ENCODE assay signal across 11 cellular contexts in genomic region chr2:64837925-64838641, GRCh38.
DNase-seq lines count a peak whose midpoint lies in the region; ATAC-seq and TF ChIP-seq lines count a peak whose summit lies in the region.
"Had no signal": no experiment of that assay in that cellular context is flagged by ENCODE, and none has a peak within 500 bp of the region (broad histone marks: within the 10 kb centered on the region; RNA-seq: fewer than 3 reads in every experiment).

No MANE protein-coding gene starts in this region.

- CTCF ChIA-PET in A673 (lab: Charles Lee), result no interaction called here

- peak; percentile 58 for ATAC-seq in RWPE2 (ENCODE audit: low read depth)
- no peak for ATAC-seq in GM21825 (IDR thresholded peaks at IDR 0.05; ENCODE audit: unreplicated experiment)
- no peak for ATAC-seq in HG03342 (IDR thresholded peaks at IDR 0.05; ENCODE audit: unreplicated experiment)
- ATAC-seq: activated CD8-positive, alpha-beta T cell treated with anti-CD3 and anti-CD28 coated beads for 36 hours had no signal

- peak overlapping the region; percentile 81 for H3K27ac Mint-ChIP-seq in HFFc6
- H3K27ac Mint-ChIP-seq: activated CD8-positive, alpha-beta T cell treated with anti-CD3 and anti-CD28 coated beads for 36 hours had no signal

- H3K4me3 ChIP-seq in RWPE2 (ENCODE audit: severe bottlenecking) (no peak overlapping the region), left ventricle myocardium inferior (no peak overlapping the region), subcutaneous abdominal adipose tissue (ENCODE audit: low read depth in 1 of 5, low read length in 5 of 5) (no peak overlapping the region), BE2C (ENCODE audit: low read depth, low read length) (no peak overlapping the region), A673 (ENCODE audit: low read depth, low read length, poor library complexity, severe bottlenecking) (no peak overlapping the region)
- H3K4me3 ChIP-seq: psoas muscle had no signal

- H3K36me3 Mint-ChIP-seq in HFFc6 (ENCODE audit: low read depth), result no peaks in the 10 kb centered on the region
- H3K36me3 Mint-ChIP-seq: brain had no signal

- DNase-seq in HFFc6 (no peak), RWPE2 (ENCODE audit: low spot score) (no peak), left ventricle myocardium inferior (peak; percentile 22), BE2C (no peak), A673 (ENCODE audit: low spot score) (no peak)
- DNase-seq: activated CD8-positive, alpha-beta T cell treated with anti-CD3 and anti-CD28 coated beads for 36 hours had no signal

- H3K9me3 ChIP-seq in RWPE2 (ENCODE audit: severe bottlenecking) (no peaks in the 10 kb centered on the region), left ventricle myocardium inferior (replicated peaks) (no peaks in the 10 kb centered on the region), subcutaneous abdominal adipose tissue (ENCODE audit: control insufficient read depth in 5 of 5, low read length in 5 of 5) (no peaks in the 10 kb centered on the region), BE2C (no peaks in the 10 kb centered on the region), A673 (ENCODE audit: low read depth, low read length, poor library complexity, severe bottlenecking) (no peaks in the 10 kb centered on the region)
- H3K9me3 ChIP-seq: psoas muscle had no signal

- TF ChIP-seq CTCF in HFFc6 (IDR thresholded peaks at IDR 0.05) (no peak), RWPE2 (IDR thresholded peaks at IDR 0.05; ENCODE audit: poor library complexity, severe bottlenecking) (no peak), left ventricle myocardium inferior (IDR thresholded peaks at IDR 0.05; ENCODE audit: borderline replicate concordance) (no peak), BE2C (IDR thresholded peaks at IDR 0.05; ENCODE audit: low read depth, low read length) (no peak), A673 (conservative IDR thresholded peaks at IDR 0.05; ENCODE audit: low read depth, low read length) (no peak)

- H3K27me3 Mint-ChIP-seq in HFFc6 (ENCODE audit: insufficient read depth), result no peaks in the 10 kb centered on the region; the same call in none of the 2 replicates
- H3K27me3 Mint-ChIP-seq: activated CD8-positive, alpha-beta T cell treated with anti-CD3 and anti-CD28 coated beads for 36 hours had no signal

- H3K4me1 ChIP-seq in RWPE2 (ENCODE audit: insufficient read depth, poor library complexity, severe bottlenecking), result peaks cover 20% of the 10 kb centered on the region
- H3K4me1 ChIP-seq in left ventricle myocardium inferior, result peaks cover 8% of the 10 kb centered on the region
- H3K4me1 ChIP-seq in subcutaneous abdominal adipose tissue (ENCODE audit: control insufficient read depth in 5 of 5, insufficient read depth in 5 of 5, low read length in 5 of 5), result peaks cover 6 to 45% (median 31%) of the 10 kb centered on the region in 5 donors
- H3K4me1 ChIP-seq in BE2C, result no peaks in the 10 kb centered on the region
- H3K4me1 ChIP-seq in A673 (ENCODE audit: insufficient read depth, low read length, poor library complexity, severe bottlenecking), result no peaks in the 10 kb centered on the region

- no TSS peak for BruUV-seq in A673 (replicated peaks; lab: Mats Ljungman, UMichigan)

- no peaks in the 10 kb centered on the region for H3K9me3 Mint-ChIP-seq in HFFc6
- H3K9me3 Mint-ChIP-seq: activated CD8-positive, alpha-beta T cell treated with anti-CD3 and anti-CD28 coated beads for 36 hours; brain had no signal

- peak overlapping the region in 2 of 5 donors; percentile 59 to 63 for H3K9ac ChIP-seq in subcutaneous abdominal adipose tissue (ENCODE audit: low read length in 5 of 5)

- POLR2A ChIA-PET in A673 (lab: Charles Lee; ENCODE audit: low non-redundant PET), result no interaction called here

- peak overlapping the region; percentile 20; the same call in 1 of the 2 replicates for H3K4me3 Mint-ChIP-seq in HFFc6
- H3K4me3 Mint-ChIP-seq: activated CD8-positive, alpha-beta T cell treated with anti-CD3 and anti-CD28 coated beads for 36 hours; brain had no signal

- peaks cover 81% of the 10 kb centered on the region for H3K4me1 Mint-ChIP-seq in HFFc6 (ENCODE audit: low read depth)

- H3K27ac ChIP-seq in RWPE2 (ENCODE audit: poor library complexity, severe bottlenecking), result peak overlapping the region; percentile 90
- no peak overlapping the region for H3K27ac ChIP-seq in left ventricle myocardium inferior (replicated peaks)
- H3K27ac ChIP-seq in subcutaneous abdominal adipose tissue (ENCODE audit: low read depth, low read length), result peak overlapping the region; percentile 80
- no peak overlapping the region for H3K27ac ChIP-seq in A673 (ENCODE audit: low read depth, low read length, poor library complexity, severe bottlenecking)
- H3K27ac ChIP-seq: psoas muscle had no signal

- intact Hi-C loops in left ventricle myocardium inferior (cut with micrococcal nuclease), result no loop called here
- intact Hi-C loops in A673 (cut with micrococcal nuclease; ENCODE audit: unreplicated experiment), result no loop called here

- H3K27me3 ChIP-seq in RWPE2 (ENCODE audit: insufficient read depth, poor library complexity, severe bottlenecking), result no peaks in the 10 kb centered on the region
- H3K27me3 ChIP-seq in left ventricle myocardium inferior (ENCODE audit: low read depth), result no peaks in the 10 kb centered on the region
- H3K27me3 ChIP-seq in subcutaneous abdominal adipose tissue (ENCODE audit: control insufficient read depth in 5 of 5, insufficient read depth in 4 of 5, low read length in 5 of 5), result no peaks in the 10 kb centered on the region
- H3K27me3 ChIP-seq in BE2C, result no peaks in the 10 kb centered on the region
- no peaks in the 10 kb centered on the region for H3K27me3 ChIP-seq in A673 (replicated peaks; ENCODE audit: insufficient read depth, low read depth, low read length, poor library complexity)

- H3K36me3 ChIP-seq in RWPE2 (ENCODE audit: low read depth) (no peaks in the 10 kb centered on the region), left ventricle myocardium inferior (no peaks in the 10 kb centered on the region), subcutaneous abdominal adipose tissue (ENCODE audit: control insufficient read depth in 5 of 5, insufficient read depth in 5 of 5, low read length in 5 of 5) (no peaks in the 10 kb centered on the region), BE2C (no peaks in the 10 kb centered on the region), A673 (ENCODE audit: insufficient read depth, low read length, poor library complexity, severe bottlenecking) (no peaks in the 10 kb centered on the region)

Comparison
In these comparisons a context has a peak if more than half of its experiments do, and no peak if none do; other contexts are left out.
1. H3K27ac ChIP-seq: peak in RWPE2 (single experiment) and subcutaneous abdominal adipose tissue (single experiment); none in left ventricle myocardium inferior (single experiment) and A673 (single experiment).